Comparison of ENCODE assay signal across 17 cellular contexts in the genomic region with DNA sequence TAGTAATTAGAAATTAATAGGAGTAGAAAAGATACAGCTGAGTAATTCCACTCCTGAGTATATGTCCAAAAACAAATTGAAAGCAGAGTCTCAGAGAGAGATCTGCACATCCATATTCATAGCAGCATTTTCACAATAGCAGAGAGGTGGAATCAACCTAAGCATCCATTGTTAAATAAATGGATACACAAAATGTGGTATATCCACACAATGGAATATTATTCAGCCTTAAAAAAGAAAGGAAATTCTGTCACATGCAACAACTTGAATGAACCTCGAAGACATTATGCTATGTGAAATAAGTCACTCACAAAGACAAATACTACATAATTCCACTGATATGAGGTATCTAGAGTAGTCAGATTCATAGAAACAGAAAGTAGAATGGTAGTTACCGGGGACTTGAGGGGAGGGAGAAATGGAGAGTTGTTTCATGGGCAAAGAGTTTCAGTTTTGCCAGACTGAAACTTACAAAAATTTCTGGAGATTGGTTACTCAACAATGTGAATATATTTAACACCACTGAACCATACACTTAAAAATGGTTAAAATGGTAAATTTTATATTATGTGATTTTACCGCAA.
"Had no signal": no experiment of that assay in that cellular context is flagged by ENCODE, and none has a peak within 500 bp of the region (broad histone marks: within the 10 kb centered on the region; RNA-seq: fewer than 3 reads in every experiment).

No MANE protein-coding gene starts in this region.

- H3K9me3 Mint-ChIP-seq: activated B cell treated with CpG ODN at 0.5 μM for 24 hours; activated T-helper 2 cell treated with anti-CD3 and anti-CD28 coated beads, Interferon-gamma antibody, Interleukin-2, Interleukin-4, amounts not matched to agents 10 μg/mL and 5 μg/mL and 100 μg/mL, durations not matched to agents 14 hours and 24 hours and 36 hours; neural crest cell had no signal

- H3K4me3 Mint-ChIP-seq: activated B cell treated with CpG ODN at 0.5 μM for 24 hours; activated CD4-positive, alpha-beta T cell treated with anti-CD3 and anti-CD28 coated beads, Interleukin-2, amount 10 ng/mL, durations not matched to agents 7 days and 5 days; activated naive CD8-positive, alpha-beta T cell treated with anti-CD3 and anti-CD28 coated beads, Interleukin-2, amount 10 ng/mL, durations not matched to agents 7 days and 5 days; endodermal cell; neural crest cell had no signal

- H3K4me2 ChIP-seq: hepatocyte had no signal

- FAIRE-seq: TTC549, urothelium cell line had no signal

- H3K9me3 ChIP-seq: breast epithelium, thoracic aorta had no signal

- H3K27me3 Mint-ChIP-seq: activated B cell treated with CpG ODN at 0.5 μM for 24 hours; activated CD4-positive, alpha-beta T cell treated with anti-CD3 and anti-CD28 coated beads, Interleukin-2, amount 10 ng/mL, durations not matched to agents 7 days and 5 days; activated naive CD8-positive, alpha-beta T cell treated with anti-CD3 and anti-CD28 coated beads, Interleukin-2, amount 10 ng/mL, durations not matched to agents 7 days and 5 days had no signal

- ATAC-seq: left ventricle myocardium superior had no signal

- DNase-seq: activated B cell treated with CpG ODN at 0.5 μM for 24 hours; activated CD4-positive, alpha-beta T cell treated with anti-CD3 and anti-CD28 coated beads, Interleukin-2, amount 10 ng/mL, durations not matched to agents 7 days and 5 days; activated naive CD8-positive, alpha-beta T cell treated with anti-CD3 and anti-CD28 coated beads, Interleukin-2, amount 10 ng/mL, durations not matched to agents 7 days and 5 days; aorta; endodermal cell; erythroblast; left ventricle myocardium superior; stimulated activated CD4-positive, alpha-beta T cell treated with anti-CD3 and anti-CD28 coated beads, Interleukin-12 subunit alpha, Interleukin-12 subunit beta, amount 100 ng/mL, for 4 hours; stimulated activated naive CD4-positive, alpha-beta T cell treated with Interleukin-2 at 50 U/mL for 16 hours; T-helper 2 cell had no signal

- H3K4me1 ChIP-seq: breast epithelium had no signal

- H3K4me3 ChIP-seq: breast epithelium, hepatocyte, thoracic aorta had no signal

- H2AFZ ChIP-seq: hepatocyte had no signal

- H3K27me3 ChIP-seq: breast epithelium, hepatocyte had no signal

- H3K79me2 ChIP-seq: hepatocyte had no signal

- H3K27ac Mint-ChIP-seq: activated B cell treated with CpG ODN at 0.5 μM for 24 hours; activated CD4-positive, alpha-beta T cell treated with anti-CD3 and anti-CD28 coated beads, Interleukin-2, amount 10 ng/mL, durations not matched to agents 7 days and 5 days; activated naive CD8-positive, alpha-beta T cell treated with anti-CD3 and anti-CD28 coated beads, Interleukin-2, amount 10 ng/mL, durations not matched to agents 7 days and 5 days; activated T-helper 2 cell treated with anti-CD3 and anti-CD28 coated beads, Interferon-gamma antibody, Interleukin-2, Interleukin-4, amounts not matched to agents 10 μg/mL and 5 μg/mL and 100 μg/mL, durations not matched to agents 14 hours and 24 hours and 36 hours; endodermal cell had no signal

- H3K4me1 Mint-ChIP-seq: endodermal cell had no signal

- H3K36me3 ChIP-seq: breast epithelium had no signal

- H3K27ac ChIP-seq: breast epithelium, hepatocyte, thoracic aorta had no signal
